In genomic region chr10:112716924-112717348, GRCh38 we compare ENCODE assay signal across 1 cellular context.
TF ChIP-seq lines count a peak whose summit lies in the region.

No MANE protein-coding gene starts in this region.

TF ChIP-seq in HepG2, 621 proteins besides CTCF, POLR2A, EP300 and RAD21 (continued from another document and continues in another):
- TF ChIP-seq SNAPC4 (CRISPR knock-in tag; IDR thresholded peaks at IDR 0.05) (no peak), SETDB1 (CRISPR knock-in tag; IDR thresholded peaks at IDR 0.05; ENCODE audit: borderline replicate concordance) (no peak), RERE (CRISPR knock-in tag; IDR thresholded peaks at IDR 0.05; ENCODE audit: low read depth) (peak; percentile 49; the same call in 1 of the 2 replicates), ZNF569 (CRISPR knock-in tag; IDR thresholded peaks at IDR 0.05; ENCODE audit: borderline replicate concordance) (no peak), HOMEZ (CRISPR knock-in tag; IDR thresholded peaks at IDR 0.05; ENCODE audit: low read depth) (peak; percentile 97), ZNF609 (CRISPR knock-in tag; IDR thresholded peaks at IDR 0.05; ENCODE audit: borderline replicate concordance) (peak; percentile 86; the same call in 1 of the 2 replicates), ZNF646 (CRISPR knock-in tag; IDR thresholded peaks at IDR 0.05) (no peak), ZNF513 (CRISPR knock-in tag; conservative IDR thresholded peaks at IDR 0.05) (no peak), NFAT5 (CRISPR knock-in tag; IDR thresholded peaks at IDR 0.05) (no peak), ZNF430 (CRISPR knock-in tag; IDR thresholded peaks at IDR 0.05) (no peak), MTF2 (CRISPR knock-in tag; IDR thresholded peaks at IDR 0.05; ENCODE audit: borderline replicate concordance) (no peak), GZF1 (CRISPR knock-in tag; IDR thresholded peaks at IDR 0.05) (no peak), KDM5A (IDR thresholded peaks at IDR 0.05; ENCODE audit: borderline replicate concordance, low read length) (no peak)
